1 cellular context compared by ENCODE assay signal in genomic region chr22:44755956-44756361, GRCh38.
TF ChIP-seq lines count a peak whose summit lies in the region.

No MANE protein-coding gene starts in this region.

TF ChIP-seq in H1, 55 proteins besides CTCF, POLR2A, EP300 and RAD21:
- peak; percentile 58 for TF ChIP-seq CTBP2 (IDR thresholded peaks at IDR 0.05; ENCODE audit: borderline replicate concordance, insufficient read depth, insufficient read length, low read length)
- TF ChIP-seq KDM1A (IDR thresholded peaks at IDR 0.05; ENCODE audit: borderline replicate concordance, low read length), result no peak
- TF ChIP-seq CHD1 (IDR thresholded peaks at IDR 0.05; ENCODE audit: low read depth, low read length), result no peak
- TF ChIP-seq RBBP5 (IDR thresholded peaks at IDR 0.05; ENCODE audit: borderline replicate concordance, low read depth, low read length), result peak; percentile 14; the same call in 1 of the 2 replicates
- peak; percentile 43; the same call in 1 of the 2 replicates for TF ChIP-seq TEAD4 (IDR thresholded peaks at IDR 0.05; ENCODE audit: low read depth, low read length)
- TF ChIP-seq ASH2L (IDR thresholded peaks at IDR 0.05; ENCODE audit: low read length), result peak; percentile 83
- no peak for TF ChIP-seq SIX5 (IDR thresholded peaks at IDR 0.05; ENCODE audit: low read depth, low read length)
- TF ChIP-seq SP1 (IDR thresholded peaks at IDR 0.05; ENCODE audit: low read depth, low read length), result 0 out of 2 replicates have a peak, but pooled peaks have one; percentile 25
- TF ChIP-seq POU5F1 (IDR thresholded peaks at IDR 0.05; ENCODE audit: low read depth, low read length), result no peak
